8 cellular contexts compared by ENCODE assay signal in the genomic region with DNA sequence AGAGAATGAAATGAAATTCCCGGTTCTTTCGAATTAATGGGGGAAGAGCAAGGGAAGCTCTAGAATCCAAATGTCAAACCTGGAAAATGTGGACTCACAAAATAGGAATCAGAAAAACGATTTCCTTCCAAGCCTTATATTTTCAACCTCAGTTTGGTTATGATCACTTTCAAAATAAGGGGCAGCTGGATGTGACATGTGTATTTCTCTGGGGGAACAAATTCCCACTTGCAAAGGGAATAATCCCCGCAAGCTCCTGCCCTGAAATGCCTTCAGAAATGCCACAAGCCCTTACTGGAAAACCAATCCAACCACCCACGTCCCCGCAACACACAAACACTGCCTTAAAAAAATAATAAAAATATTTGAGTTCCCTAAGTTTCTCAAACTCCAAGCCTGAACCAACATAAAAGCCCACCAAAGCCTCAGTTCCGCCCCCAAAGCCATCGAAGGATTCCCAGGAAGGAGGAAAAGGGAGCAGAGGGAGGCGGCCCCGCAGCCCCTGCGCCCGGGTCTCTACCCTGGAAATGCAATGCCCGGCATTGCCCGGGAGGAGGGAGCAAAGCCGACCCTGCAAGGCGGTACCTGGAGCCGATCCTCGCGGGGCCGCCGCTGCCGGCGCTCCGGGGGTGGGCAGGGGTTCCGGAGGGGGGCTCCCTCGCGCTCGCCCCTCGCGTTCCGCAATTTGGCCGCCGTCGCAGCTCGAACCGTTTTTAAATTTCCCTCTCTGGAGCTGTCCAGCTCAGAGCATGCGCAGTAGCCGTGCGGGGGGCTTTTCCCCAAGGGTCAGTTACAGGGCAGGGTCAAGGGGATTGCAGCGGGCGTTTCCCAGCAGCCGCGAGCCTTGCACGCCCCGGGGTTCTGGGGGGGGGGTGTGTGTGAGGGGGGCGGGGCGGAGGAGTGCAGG. TPM values are rescaled to one million over a fixed set of nuclear protein-coding genes. Genes with fewer than 3 reads are reported as not detected.
DNase-seq lines count a peak whose midpoint lies in the region; ATAC-seq and TF ChIP-seq lines count a peak whose summit lies in the region.

A gene with protein sequence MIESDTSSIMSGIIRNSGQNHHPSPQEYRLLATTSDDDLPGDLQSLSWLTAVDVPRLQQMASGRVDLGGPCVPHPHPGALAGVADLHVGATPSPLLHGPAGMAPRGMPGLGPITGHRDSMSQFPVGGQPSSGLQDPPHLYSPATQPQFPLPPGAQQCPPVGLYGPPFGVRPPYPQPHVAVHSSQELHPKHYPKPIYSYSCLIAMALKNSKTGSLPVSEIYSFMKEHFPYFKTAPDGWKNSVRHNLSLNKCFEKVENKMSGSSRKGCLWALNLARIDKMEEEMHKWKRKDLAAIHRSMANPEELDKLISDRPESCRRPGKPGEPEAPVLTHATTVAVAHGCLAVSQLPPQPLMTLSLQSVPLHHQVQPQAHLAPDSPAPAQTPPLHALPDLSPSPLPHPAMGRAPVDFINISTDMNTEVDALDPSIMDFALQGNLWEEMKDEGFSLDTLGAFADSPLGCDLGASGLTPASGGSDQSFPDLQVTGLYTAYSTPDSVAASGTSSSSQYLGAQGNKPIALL (minus strand): TSS at position 751 of the 907 bp plus-strand sequence. CDS start 963 bp downstream, outside the sequence.

- H3K9me3 Mint-ChIP-seq in activated naive CD4-positive, alpha-beta T cell treated with anti-CD3 and anti-CD28 coated beads, Interleukin-2, amount 50 U/mL, for 24 hours, result no peaks in the 10 kb centered on the region
- H3K9me3 Mint-ChIP-seq in activated CD4-positive, alpha-beta memory T cell treated with anti-CD3 and anti-CD28 coated beads for 36 hours, result no peaks in the 10 kb centered on the region

- WGBS in liver, result 12% methylated on average over 47 of the region's 47 CpGs

- DNase-seq in activated naive CD4-positive, alpha-beta T cell treated with anti-CD3 and anti-CD28 coated beads, Interleukin-2, amount 50 U/mL, for 16 hours, result no peak
- no peak for DNase-seq in activated CD4-positive, alpha-beta memory T cell treated with anti-CD3 and anti-CD28 coated beads for 36 hours
- no peak for DNase-seq in upper lobe of right lung
- DNase-seq in effector CD4-positive, alpha-beta T cell, result no peak
- no peak for DNase-seq in germinal center (ENCODE audit: low spot score)
- no peak for DNase-seq in NCI-H226

- no peak for ATAC-seq in upper lobe of right lung

- no peak within 1 kb of the TSS for H3K27ac ChIP-seq in liver (ENCODE audit: low read depth in 1 of 2, low read length in 2 of 2)
- no peak within 1 kb of the TSS for H3K27ac ChIP-seq in upper lobe of right lung

- H3K27me3 ChIP-seq in liver (ENCODE audit: control insufficient read depth in 4 of 4, insufficient read depth in 4 of 4, low read length in 3 of 4) (peaks cover 0 to 3% (median 0%) of the 10 kb centered on the region in 4 donors), upper lobe of right lung (peaks cover 54% of the 10 kb centered on the region)

- H3K27ac Mint-ChIP-seq in activated naive CD4-positive, alpha-beta T cell treated with anti-CD3 and anti-CD28 coated beads, Interleukin-2, amount 50 U/mL, for 24 hours, result no peak within 1 kb of the TSS
- H3K27ac Mint-ChIP-seq in activated CD4-positive, alpha-beta memory T cell treated with anti-CD3 and anti-CD28 coated beads for 36 hours, result no peak within 1 kb of the TSS

- POLR2A ChIA-PET in activated CD4-positive, alpha-beta memory T cell treated with anti-CD3 and anti-CD28 coated beads for 36 hours (lab: Charles Lee), result no interaction called here

- intact Hi-C loops in activated CD4-positive, alpha-beta memory T cell treated with anti-CD3 and anti-CD28 coated beads for 36 hours (cut with micrococcal nuclease), result no loop called here
- intact Hi-C loops in upper lobe of right lung (cut with DNase I), result no loop called here

- peaks cover 2 to 21% (median 8%) of the 10 kb centered on the region in 4 donors for H3K4me1 ChIP-seq in liver (ENCODE audit: control insufficient read depth in 4 of 4, insufficient read depth in 4 of 4, low read length in 3 of 4)
- H3K4me1 ChIP-seq in upper lobe of right lung, result peaks cover 14% of the 10 kb centered on the region

- H3K9me3 ChIP-seq in liver (ENCODE audit: control insufficient read depth in 4 of 4, low read length in 3 of 4) (no peaks in the 10 kb centered on the region), upper lobe of right lung (no peaks in the 10 kb centered on the region)

- CTCF ChIA-PET in activated CD4-positive, alpha-beta memory T cell treated with anti-CD3 and anti-CD28 coated beads for 36 hours (lab: Charles Lee), result no interaction called here

- no peak within 1 kb of the TSS for H3K9ac ChIP-seq in liver (ENCODE audit: low read depth in 1 of 2, low read length in 2 of 2)

- TF ChIP-seq CTCF in liver (IDR thresholded peaks at IDR 0.05; ENCODE audit: low read depth, low read length, missing input control), result no peak
- TF ChIP-seq CTCF in upper lobe of right lung (IDR thresholded peaks at IDR 0.05), result no peak

- H3K36me3 Mint-ChIP-seq in activated naive CD4-positive, alpha-beta T cell treated with anti-CD3 and anti-CD28 coated beads, Interleukin-2, amount 50 U/mL, for 24 hours, result no peaks in the 10 kb centered on the region
- no peaks in the 10 kb centered on the region for H3K36me3 Mint-ChIP-seq in activated CD4-positive, alpha-beta memory T cell treated with anti-CD3 and anti-CD28 coated beads for 36 hours

- TF ChIP-seq RAD21 in liver (IDR thresholded peaks at IDR 0.05), result no peak

- peaks cover 42% of the 10 kb centered on the region for H3K27me3 Mint-ChIP-seq in activated naive CD4-positive, alpha-beta T cell treated with anti-CD3 and anti-CD28 coated beads, Interleukin-2, amount 50 U/mL, for 24 hours
- peaks cover 52% of the 10 kb centered on the region for H3K27me3 Mint-ChIP-seq in activated CD4-positive, alpha-beta memory T cell treated with anti-CD3 and anti-CD28 coated beads for 36 hours

- H3K4me1 Mint-ChIP-seq in activated naive CD4-positive, alpha-beta T cell treated with anti-CD3 and anti-CD28 coated beads, Interleukin-2, amount 50 U/mL, for 24 hours, result peaks cover 12% of the 10 kb centered on the region
- H3K4me1 Mint-ChIP-seq in activated CD4-positive, alpha-beta memory T cell treated with anti-CD3 and anti-CD28 coated beads for 36 hours (ENCODE audit: low read depth), result peaks cover 10% of the 10 kb centered on the region

- peak within 1 kb of the TSS; percentile 86 for H3K4me3 Mint-ChIP-seq in activated naive CD4-positive, alpha-beta T cell treated with anti-CD3 and anti-CD28 coated beads, Interleukin-2, amount 50 U/mL, for 24 hours
- H3K4me3 Mint-ChIP-seq in activated CD4-positive, alpha-beta memory T cell treated with anti-CD3 and anti-CD28 coated beads for 36 hours, result peak within 1 kb of the TSS; percentile 69

- H3K4me3 ChIP-seq in liver (ENCODE audit: low read depth in 1 of 3, low read length in 3 of 3), result peak within 1 kb of the TSS in 2 of 3 donors; percentile 3 to 63
- peak within 1 kb of the TSS; percentile 39 for H3K4me3 ChIP-seq in upper lobe of right lung

- H3K36me3 ChIP-seq in liver (ENCODE audit: control insufficient read depth in 4 of 4, insufficient read depth in 3 of 4, low read depth in 1 of 4, low read length in 3 of 4) (no peaks in the 10 kb centered on the region), upper lobe of right lung (no peaks in the 10 kb centered on the region)

TF ChIP-seq in liver, 16 proteins besides CTCF, POLR2A, EP300 and RAD21 (continues in another document):
- TF ChIP-seq FOXA2 (IDR thresholded peaks at IDR 0.05) (no peak), TAF1 (conservative IDR thresholded peaks at IDR 0.05) (no peak)
- TF ChIP-seq, protein P1, sequence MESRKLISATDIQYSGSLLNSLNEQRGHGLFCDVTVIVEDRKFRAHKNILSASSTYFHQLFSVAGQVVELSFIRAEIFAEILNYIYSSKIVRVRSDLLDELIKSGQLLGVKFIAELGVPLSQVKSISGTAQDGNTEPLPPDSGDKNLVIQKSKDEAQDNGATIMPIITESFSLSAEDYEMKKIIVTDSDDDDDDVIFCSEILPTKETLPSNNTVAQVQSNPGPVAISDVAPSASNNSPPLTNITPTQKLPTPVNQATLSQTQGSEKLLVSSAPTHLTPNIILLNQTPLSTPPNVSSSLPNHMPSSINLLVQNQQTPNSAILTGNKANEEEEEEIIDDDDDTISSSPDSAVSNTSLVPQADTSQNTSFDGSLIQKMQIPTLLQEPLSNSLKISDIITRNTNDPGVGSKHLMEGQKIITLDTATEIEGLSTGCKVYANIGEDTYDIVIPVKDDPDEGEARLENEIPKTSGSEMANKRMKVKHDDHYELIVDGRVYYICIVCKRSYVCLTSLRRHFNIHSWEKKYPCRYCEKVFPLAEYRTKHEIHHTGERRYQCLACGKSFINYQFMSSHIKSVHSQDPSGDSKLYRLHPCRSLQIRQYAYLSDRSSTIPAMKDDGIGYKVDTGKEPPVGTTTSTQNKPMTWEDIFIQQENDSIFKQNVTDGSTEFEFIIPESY (IDR thresholded peaks at IDR 0.05), result no peak
- TF ChIP-seq, protein P2, sequence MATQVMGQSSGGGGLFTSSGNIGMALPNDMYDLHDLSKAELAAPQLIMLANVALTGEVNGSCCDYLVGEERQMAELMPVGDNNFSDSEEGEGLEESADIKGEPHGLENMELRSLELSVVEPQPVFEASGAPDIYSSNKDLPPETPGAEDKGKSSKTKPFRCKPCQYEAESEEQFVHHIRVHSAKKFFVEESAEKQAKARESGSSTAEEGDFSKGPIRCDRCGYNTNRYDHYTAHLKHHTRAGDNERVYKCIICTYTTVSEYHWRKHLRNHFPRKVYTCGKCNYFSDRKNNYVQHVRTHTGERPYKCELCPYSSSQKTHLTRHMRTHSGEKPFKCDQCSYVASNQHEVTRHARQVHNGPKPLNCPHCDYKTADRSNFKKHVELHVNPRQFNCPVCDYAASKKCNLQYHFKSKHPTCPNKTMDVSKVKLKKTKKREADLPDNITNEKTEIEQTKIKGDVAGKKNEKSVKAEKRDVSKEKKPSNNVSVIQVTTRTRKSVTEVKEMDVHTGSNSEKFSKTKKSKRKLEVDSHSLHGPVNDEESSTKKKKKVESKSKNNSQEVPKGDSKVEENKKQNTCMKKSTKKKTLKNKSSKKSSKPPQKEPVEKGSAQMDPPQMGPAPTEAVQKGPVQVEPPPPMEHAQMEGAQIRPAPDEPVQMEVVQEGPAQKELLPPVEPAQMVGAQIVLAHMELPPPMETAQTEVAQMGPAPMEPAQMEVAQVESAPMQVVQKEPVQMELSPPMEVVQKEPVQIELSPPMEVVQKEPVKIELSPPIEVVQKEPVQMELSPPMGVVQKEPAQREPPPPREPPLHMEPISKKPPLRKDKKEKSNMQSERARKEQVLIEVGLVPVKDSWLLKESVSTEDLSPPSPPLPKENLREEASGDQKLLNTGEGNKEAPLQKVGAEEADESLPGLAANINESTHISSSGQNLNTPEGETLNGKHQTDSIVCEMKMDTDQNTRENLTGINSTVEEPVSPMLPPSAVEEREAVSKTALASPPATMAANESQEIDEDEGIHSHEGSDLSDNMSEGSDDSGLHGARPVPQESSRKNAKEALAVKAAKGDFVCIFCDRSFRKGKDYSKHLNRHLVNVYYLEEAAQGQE (IDR thresholded peaks at IDR 0.05), result no peak
- TF ChIP-seq, protein P3, sequence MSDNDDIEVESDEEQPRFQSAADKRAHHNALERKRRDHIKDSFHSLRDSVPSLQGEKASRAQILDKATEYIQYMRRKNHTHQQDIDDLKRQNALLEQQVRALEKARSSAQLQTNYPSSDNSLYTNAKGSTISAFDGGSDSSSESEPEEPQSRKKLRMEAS (IDR thresholded peaks at IDR 0.05), result no peak

RNA-seq across cellular contexts. Expression of the gene that starts here (rescaled TPM):
- not detected for total RNA-seq in activated CD4-positive, alpha-beta memory T cell treated with anti-CD3 and anti-CD28 coated beads for 36 hours
- total RNA-seq in liver, result not detected
- polyA plus RNA-seq in liver, result not detected
- total RNA-seq in upper lobe of right lung, result not detected
